In genomic region chr3:11718582-11719405, GRCh38 we compare ENCODE assay signal across 8 cellular contexts.
A peak's percentile ranks its signal among the peaks of the same experiment; 100 is the strongest.
DNase-seq lines count a peak whose midpoint lies in the region; ATAC-seq, FAIRE-seq and TF ChIP-seq lines count a peak whose summit lies in the region.

No MANE protein-coding gene starts in this region.

- TF ChIP-seq POLR2A in gastroesophageal sphincter (IDR thresholded peaks at IDR 0.05): no peak

- DNase-seq in OCI-LY7 (ENCODE audit: low spot score): peak; percentile 55
- DNase-seq in activated gamma-delta T cell treated with anti-CD3 and anti-CD28 coated beads, Interleukin-2, amount 50 U/mL, for 16 hours (ENCODE audit: low read depth): peak; percentile 12
- peak in 30 of 56 donors; percentile 6 to 66 (median 32) for DNase-seq in nucleus accumbens (lab: John Stamatoyannopoulos, UW)
- DNase-seq in urothelium cell line (ENCODE audit: low spot score): peak; percentile 52

- TF ChIP-seq EP300 in gastroesophageal sphincter (IDR thresholded peaks at IDR 0.05): no peak

- H3K4me1 ChIP-seq in ACC112 (ENCODE audit: control insufficient read depth, insufficient read depth, low read length, unreplicated experiment) (peaks cover 5% of the 10 kb centered on the region), OCI-LY7 (ENCODE audit: insufficient read depth, low read length, poor library complexity, severe bottlenecking) (peaks cover 25% of the 10 kb centered on the region), gastroesophageal sphincter (peaks cover 0 to 45% (median 14%) of the 10 kb centered on the region in 3 donors)

- H3K9me3 ChIP-seq in OCI-LY7 (ENCODE audit: low read length) (no peaks in the 10 kb centered on the region), gastroesophageal sphincter (no peaks in the 10 kb centered on the region)

- ATAC-seq in GM18511 (IDR thresholded peaks at IDR 0.05; ENCODE audit: unreplicated experiment): peak; percentile 36
- ATAC-seq in HG02981 (IDR thresholded peaks at IDR 0.05; ENCODE audit: unreplicated experiment): peak; percentile 26
- ATAC-seq in gastroesophageal sphincter: peak; percentile 27

- no peaks in the 10 kb centered on the region for H3K9me2 ChIP-seq in OCI-LY7 (ENCODE audit: insufficient read depth, low read length)

- CTCF ChIA-PET in OCI-LY7 (lab: Charles Lee; ENCODE audit: unreplicated experiment): no interaction called here

- intact Hi-C loops in OCI-LY7 (cut with micrococcal nuclease; ENCODE audit: unreplicated experiment): loop anchor here (1.0 kb wide), 1 partner anchor 75 kb away; the partner anchor contains the start of gene VGLL4

- POLR2A ChIA-PET in OCI-LY7 (lab: Charles Lee): interaction anchor here (0.6 kb wide), 1 partner anchor 47 kb away, joined by 3 read pairs; no protein-coding TSS in a partner anchor

- TSS peak; percentile 86 for BruUV-seq in OCI-LY7 (replicated peaks; lab: Mats Ljungman, UMichigan)

- WGBS in gastroesophageal sphincter (ENCODE audit: low coverage in 1 of 2), 2 donors: 0% methylated on average over 3 to 6 of the region's 44 CpGs

- H3K36me3 ChIP-seq in ACC112 (ENCODE audit: insufficient read depth, low read length): no peaks in the 10 kb centered on the region
- H3K36me3 ChIP-seq in OCI-LY7 (ENCODE audit: insufficient read depth, low read length): no peaks in the 10 kb centered on the region
- no peaks in the 10 kb centered on the region for H3K36me3 ChIP-seq in gastroesophageal sphincter

- peaks cover 21% of the 10 kb centered on the region for H3K79me2 ChIP-seq in ACC112 (ENCODE audit: control insufficient read depth, insufficient read depth, low read length, unreplicated experiment)
- peaks cover 25% of the 10 kb centered on the region for H3K79me2 ChIP-seq in OCI-LY7 (ENCODE audit: insufficient read depth, low read depth, low read length)

- H3K27ac ChIP-seq in ACC112 (ENCODE audit: low read depth, low read length) (peak overlapping the region; percentile 79), OCI-LY7 (ENCODE audit: low read depth, low read length, poor library complexity, severe bottlenecking) (peak overlapping the region; percentile 90), gastroesophageal sphincter (peak overlapping the region; percentile 77 to 97 (median 96))

- H3K4me3 ChIP-seq in ACC112 (ENCODE audit: low read depth, low read length) (peak overlapping the region; percentile 82), OCI-LY7 (ENCODE audit: low read depth, low read length, poor library complexity, severe bottlenecking) (peak overlapping the region; percentile 75), gastroesophageal sphincter (peak overlapping the region; percentile 53 to 95)

- no peak for FAIRE-seq in urothelium cell line (lab: Jason Lieb, UNC)

- TF ChIP-seq CTCF in OCI-LY7 (conservative IDR thresholded peaks at IDR 0.05; ENCODE audit: low read length) (no peak), gastroesophageal sphincter (IDR thresholded peaks at IDR 0.05) (no peak)

- H2AFZ ChIP-seq in ACC112 (ENCODE audit: low read length, unreplicated experiment) (peak overlapping the region; percentile 80), OCI-LY7 (ENCODE audit: low read length) (peak overlapping the region; percentile 76)

- H3K27me3 ChIP-seq in ACC112 (ENCODE audit: insufficient read depth, low read length): 0 out of 2 replicates have a peak, but pooled peaks cover 10% of the 10 kb centered on the region
- H3K27me3 ChIP-seq in gastroesophageal sphincter: no peaks in the 10 kb centered on the region

- no peaks in the 10 kb centered on the region for H4K20me1 ChIP-seq in OCI-LY7 (ENCODE audit: insufficient read depth, low read length)

- H3K4me2 ChIP-seq in OCI-LY7 (ENCODE audit: low read length): peak overlapping the region; percentile 80

Comparison
In these comparisons a context has a peak if more than half of its experiments do, and no peak if none do; other contexts are left out.
1. Peak in every context shown above with its lines: DNase-seq, ATAC-seq, H3K4me3 ChIP-seq and H3K27ac ChIP-seq.